11 cellular contexts compared by ENCODE assay signal in the genomic region with DNA sequence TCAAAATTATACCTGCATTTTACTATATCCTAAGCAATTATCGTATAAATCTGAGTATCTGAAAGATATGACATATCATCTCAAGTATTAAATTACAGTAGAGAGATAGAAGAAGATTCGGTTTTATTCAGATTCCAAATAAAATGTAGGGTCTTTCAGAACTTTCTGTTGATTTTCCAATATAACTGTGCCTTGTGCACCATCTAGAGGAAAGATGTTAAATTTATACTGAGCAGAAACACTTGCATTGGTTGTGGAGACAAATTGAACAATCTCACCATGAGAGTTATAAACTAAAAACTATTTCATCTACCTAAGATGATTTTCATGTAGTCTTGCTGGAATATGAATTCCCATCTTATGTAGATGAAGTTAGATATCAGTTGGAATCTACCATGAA. TPM values are rescaled to one million over a fixed set of nuclear protein-coding genes. Genes with fewer than 3 reads are reported as not detected.
DNase-seq lines count a peak whose midpoint lies in the region; ATAC-seq, FAIRE-seq and TF ChIP-seq lines count a peak whose summit lies in the region.
"Had no signal": no experiment of that assay in that cellular context is flagged by ENCODE, and none has a peak within 500 bp of the region (broad histone marks: within the 10 kb centered on the region; RNA-seq: fewer than 3 reads in every experiment).

No MANE protein-coding gene starts in this region.

- H3K9ac ChIP-seq in Karpas-422 (ENCODE audit: low read length) (no peak overlapping the region), GM12878 (ENCODE audit: control insufficient read depth, insufficient read depth, low read length) (no peak overlapping the region)

- H3K27me3 ChIP-seq in Caco-2 (replicated peaks; ENCODE audit: control insufficient read depth, insufficient read depth, low read length): no peaks in the 10 kb centered on the region
- no peaks in the 10 kb centered on the region for H3K27me3 ChIP-seq in Karpas-422 (ENCODE audit: low read length)
- no peaks in the 10 kb centered on the region for H3K27me3 ChIP-seq in GM12878 (replicated peaks in 1 of 2; ENCODE audit: control insufficient read depth in 2 of 2, insufficient read depth in 2 of 2, low read length in 1 of 2)

- no peaks in the 10 kb centered on the region for H3K9me3 Mint-ChIP-seq in Caco-2 (ENCODE audit: unreplicated experiment)
- H3K9me3 Mint-ChIP-seq: mesothelial cell of epicardium; stimulated activated naive CD8-positive, alpha-beta T cell treated with anti-CD3 and anti-CD28 coated beads, Interleukin-15, Interleukin-2, amounts not matched to agents 100 ng/mL and 50 ng/mL, for 24 hours had no signal

- intact Hi-C loops in Caco-2 (cut with micrococcal nuclease; ENCODE audit: unreplicated experiment) (no loop called here), GM12878 (cut with micrococcal nuclease; ENCODE audit: unreplicated experiment) (no loop called here)

- WGBS in GM12878 (ENCODE audit: insufficient coverage, insufficient replicate concordance, low lambda C conversion rate, missing lambda C conversion rate): 0% methylated on average over 2 of the region's 2 CpGs

- H3K9me3 ChIP-seq in Caco-2 (no peaks in the 10 kb centered on the region), Karpas-422 (ENCODE audit: low read length) (no peaks in the 10 kb centered on the region), GM12878 (replicated peaks; ENCODE audit: control insufficient read depth, insufficient read depth, low read length) (no peaks in the 10 kb centered on the region)

- TF ChIP-seq CTCF in Caco-2 (IDR thresholded peaks at IDR 0.05; ENCODE audit: insufficient read depth in 1 of 2, low read depth in 1 of 2, low read length in 1 of 2, severe bottlenecking in 1 of 2, unreplicated experiment in 1 of 2) (peak; percentile 9 to 20), GM12878 (IDR thresholded peaks at IDR 0.05 in 2 of 3, conservative IDR thresholded peaks at IDR 0.05 in 1 of 3; ENCODE audit: control insufficient read depth in 2 of 3, extremely low read depth in 1 of 3, insufficient read depth in 1 of 3, low read depth in 3 of 3, low read length in 3 of 3) (no peak)

- 0 out of 2 replicates have a peak, but pooled peaks have one; percentile 17 for TF ChIP-seq RAD21 in GM12878 (IDR thresholded peaks at IDR 0.05; ENCODE audit: insufficient read depth, low read depth, low read length)

- SMC1A ChIA-PET in GM12878 (lab: Charles Lee; ENCODE audit: uncharacterized antibody, unreplicated experiment): interaction anchor here (0.7 to 0.8 kb wide), 2 partner anchors 106 to 158 kb away, joined by 3 read pairs; no protein-coding TSS in a partner anchor

- H3K27ac Mint-ChIP-seq in Caco-2 (ENCODE audit: unreplicated experiment): no peak overlapping the region
- H3K27ac Mint-ChIP-seq: mesothelial cell of epicardium; stimulated activated naive CD8-positive, alpha-beta T cell treated with anti-CD3 and anti-CD28 coated beads, Interleukin-15, Interleukin-2, amounts not matched to agents 100 ng/mL and 50 ng/mL, for 24 hours had no signal

- CTCF ChIA-PET in Caco-2 (lab: Charles Lee) (no interaction called here), GM12878 (lab: Yijun Ruan, JAX) (interaction anchor here (1.0 kb wide), 1 partner anchor 157 kb away, joined by 3 read pairs; no protein-coding TSS in a partner anchor)

- no peak for ATAC-seq in GM12878

- TF ChIP-seq EP300 in GM12878 (IDR thresholded peaks at IDR 0.05; ENCODE audit: borderline replicate concordance in 1 of 2, control insufficient read depth in 1 of 2, low read depth in 2 of 2, low read length in 2 of 2): no peak

- peaks cover 9% of the 10 kb centered on the region for H3K27me3 Mint-ChIP-seq in Caco-2 (ENCODE audit: insufficient read depth, unreplicated experiment)

- H4K20me1 ChIP-seq in Karpas-422 (ENCODE audit: insufficient read depth, low read depth, low read length): no peaks in the 10 kb centered on the region
- H4K20me1 ChIP-seq in GM12878 (ENCODE audit: control insufficient read depth, insufficient read depth): no peaks in the 10 kb centered on the region

- H3K79me2 ChIP-seq in Karpas-422 (ENCODE audit: low read length) (no peaks in the 10 kb centered on the region), GM12878 (ENCODE audit: control insufficient read depth, insufficient read depth, low read length) (no peaks in the 10 kb centered on the region)

- no peaks in the 10 kb centered on the region for H3K36me3 Mint-ChIP-seq in Caco-2 (ENCODE audit: insufficient read depth, unreplicated experiment)
- H3K36me3 Mint-ChIP-seq: mesothelial cell of epicardium had no signal

- no peaks in the 10 kb centered on the region for H3K4me1 Mint-ChIP-seq in Caco-2 (ENCODE audit: low read depth, unreplicated experiment)
- H3K4me1 Mint-ChIP-seq: mesothelial cell of epicardium had no signal

- POLR2A ChIA-PET in Caco-2 (lab: Charles Lee): no interaction called here
- POLR2A ChIA-PET in GM12878 (lab: Charles Lee): no interaction called here

- DNase-seq in Caco-2: no peak
- peak; percentile 53 for DNase-seq in Karpas-422
- no peak for DNase-seq in GM12878 (ENCODE audit: low read depth, low spot score)
- DNase-seq in myocyte (ENCODE audit: low read depth): peak; percentile 34
- no peak for DNase-seq in NCI-H2107 treated with DMSO at 0.1 percent for 48 hours (lab: John Stamatoyannopoulos, UW; ENCODE audit: unreplicated experiment)
- no peak for DNase-seq in ecto neural progenitor cell (ENCODE audit: low spot score)
- no peak for DNase-seq in glomerular visceral epithelial cell (ENCODE audit: extremely low spot score)
- no peak for DNase-seq in T1000 (lab: John Stamatoyannopoulos, UW)
- DNase-seq: stimulated activated CD4-positive, alpha-beta T cell treated with anti-CD3 and anti-CD28 coated beads, Interleukin-15, amount 100 ng/mL, for 24 hours had no signal

- no peak overlapping the region for H3K4me3 Mint-ChIP-seq in Caco-2 (ENCODE audit: unreplicated experiment)
- H3K4me3 Mint-ChIP-seq: mesothelial cell of epicardium; stimulated activated naive CD8-positive, alpha-beta T cell treated with anti-CD3 and anti-CD28 coated beads, Interleukin-15, Interleukin-2, amounts not matched to agents 100 ng/mL and 50 ng/mL, for 24 hours had no signal

- H3K36me3 ChIP-seq in Caco-2 (ENCODE audit: control insufficient read depth, insufficient read depth, low read length) (no peaks in the 10 kb centered on the region), Karpas-422 (ENCODE audit: insufficient read depth, low read length) (no peaks in the 10 kb centered on the region), GM12878 (ENCODE audit: control insufficient read depth in 2 of 2, insufficient read depth in 2 of 2, low read length in 1 of 2) (no peaks in the 10 kb centered on the region)

- no peak overlapping the region for H3K4me3 ChIP-seq in Caco-2 (ENCODE audit: low read depth, low read length)
- no peak overlapping the region for H3K4me3 ChIP-seq in Karpas-422 (ENCODE audit: low read length)
- no peak overlapping the region for H3K4me3 ChIP-seq in GM12878

- RAD21 ChIA-PET in GM12878 (lab: Charles Lee; ENCODE audit: unreplicated experiment): no interaction called here

- H3K4me2 ChIP-seq in Karpas-422 (ENCODE audit: low read depth, low read length, poor library complexity, severe bottlenecking) (no peak overlapping the region), GM12878 (ENCODE audit: control insufficient read depth, insufficient read depth) (no peak overlapping the region)

- H3K9me2 ChIP-seq in Karpas-422 (replicated peaks; ENCODE audit: insufficient read depth, low read length): no peaks in the 10 kb centered on the region

- in situ Hi-C loops in GM12878 (cut with MboI): no loop called here

- H2AFZ ChIP-seq in Karpas-422 (ENCODE audit: low read length) (no peak overlapping the region), GM12878 (ENCODE audit: control insufficient read depth, low read depth, low read length) (no peak overlapping the region)

- no peak for FAIRE-seq in GM12878 (lab: Jason Lieb, UNC)

- BruUV-seq in Caco-2 (replicated peaks; lab: Mats Ljungman, UMichigan) (no TSS peak), GM12878 (replicated peaks; lab: Mats Ljungman, UMichigan) (no TSS peak)

- no peak overlapping the region for H3K27ac ChIP-seq in Karpas-422 (ENCODE audit: low read length)
- H3K27ac ChIP-seq in GM12878 (ENCODE audit: control insufficient read depth, insufficient read depth): no peak overlapping the region

- TF ChIP-seq POLR2A in GM12878 (IDR thresholded peaks at IDR 0.05; ENCODE audit: low read depth, low read length): no peak

- H3K4me1 ChIP-seq in Caco-2: no peaks in the 10 kb centered on the region
- no peaks in the 10 kb centered on the region for H3K4me1 ChIP-seq in Karpas-422 (ENCODE audit: low read length)
- no peaks in the 10 kb centered on the region for H3K4me1 ChIP-seq in GM12878 (ENCODE audit: control insufficient read depth, insufficient read depth, low read length)

TF ChIP-seq in GM12878, 131 proteins besides CTCF, POLR2A, EP300 and RAD21 (continues in another document):
- TF ChIP-seq SP1 (IDR thresholded peaks at IDR 0.05; ENCODE audit: low read depth, low read length): no peak
- TF ChIP-seq, protein P1, sequence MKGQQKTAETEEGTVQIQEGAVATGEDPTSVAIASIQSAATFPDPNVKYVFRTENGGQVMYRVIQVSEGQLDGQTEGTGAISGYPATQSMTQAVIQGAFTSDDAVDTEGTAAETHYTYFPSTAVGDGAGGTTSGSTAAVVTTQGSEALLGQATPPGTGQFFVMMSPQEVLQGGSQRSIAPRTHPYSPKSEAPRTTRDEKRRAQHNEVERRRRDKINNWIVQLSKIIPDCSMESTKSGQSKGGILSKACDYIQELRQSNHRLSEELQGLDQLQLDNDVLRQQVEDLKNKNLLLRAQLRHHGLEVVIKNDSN (IDR thresholded peaks at IDR 0.05; ENCODE audit: borderline replicate concordance, extremely low read length, insufficient read depth, low read depth, low read length): no peak

RNA-seq across cellular contexts. Expression of a gene that starts 26.8 kb away (rescaled TPM):
- 12.1 and 12.3 TPM in 2 replicates for total RNA-seq in Caco-2 (2022)
- 30.5 and 52.1 TPM in 2 replicates for total RNA-seq in Karpas-422 (2014; rRNA removed; shearing (Covaris generic); ENCODE audit: low replicate concordance)
- 14.5 and 16.3 TPM in 2 replicates for total RNA-seq in GM12878 (2013; cell fraction: nucleolus; rRNA removed)
- total RNA-seq in GM12878 (2014; rRNA removed): 21.0 and 21.7 TPM in 2 replicates
- 15.4 and 16.8 TPM in 2 replicates for total RNA-seq in GM12878 (2014; rRNA removed; fragmentation: Illumina TruSeq; extraction: Trizol)
- total RNA-seq in GM12878 (2021): 9.5 and 10.1 TPM in 2 replicates
- polyA plus RNA-seq in GM12878 (2011; ENCODE audit: low read depth): 7.0 TPM
- polyA plus RNA-seq in GM12878 (2011; rRNA removed): 38.3 and 46.6 TPM in 2 replicates
- polyA plus RNA-seq in GM12878 (2011; cell fraction: cytosol; rRNA removed): 15.8 and 17.1 TPM in 2 replicates
- 23.4 and 26.1 TPM in 2 replicates for polyA plus RNA-seq in GM12878 (2011; cell fraction: nucleus; rRNA removed)
- polyA plus RNA-seq in GM12878 (2012): 6.7 and 9.6 TPM in 2 replicates
- 16.8 and 28.1 TPM in 2 replicates for polyA plus RNA-seq in GM12878 (2014; fragmentation: Illumina TruSeq; extraction: Trizol)
- 10 to 100 TPM; 16.2 to 18.4 TPM for polyA plus RNA-seq in GM12878 (2014; fragmentation: Nextera tagmentation; extraction: Ambion mirVana)
- 15.3 and 16.5 TPM in 2 replicates for polyA plus RNA-seq in GM12878 (2014; rRNA removed)
- 10 to 100 TPM; 16.4 to 17.3 TPM for polyA plus RNA-seq in GM12878 (2016; fragmentation: Nextera tagmentation; extraction: Ambion mirVana)
- 29.3 and 37.2 TPM in 2 replicates for polyA minus RNA-seq in GM12878 (2011; rRNA and poly(A)+ RNA removed)
- 6.1 and 10.5 TPM in 2 replicates for polyA minus RNA-seq in GM12878 (2011; cell fraction: cytosol; rRNA and poly(A)+ RNA removed)
- 10.5 and 12.0 TPM in 2 replicates for polyA minus RNA-seq in GM12878 (2011; cell fraction: nucleus; rRNA and poly(A)+ RNA removed)
- 45.7 and 48.6 TPM in 2 replicates for total RNA-seq in myocyte
- 8.4 TPM for polyA plus RNA-seq in myocyte (2012)

Comparison
In these comparisons a context has a peak if more than half of its experiments do, and no peak if none do; other contexts are left out.
1. DNase-seq: peak in Karpas-422 (single experiment) and myocyte (single experiment); none in Caco-2 (0 of 2), GM12878 (single experiment), NCI-H2107 treated with DMSO at 0.1 percent for 48 hours (single experiment), ecto neural progenitor cell (single experiment), glomerular visceral epithelial cell (single experiment) and T1000 (single experiment).
2. CTCF ChIP-seq: peak in Caco-2 (2 of 2); none in GM12878 (0 of 3).